ENCODE assay signal across 17 cellular contexts in genomic region chr11:11806074-11806473, GRCh38.
"Had no signal": no experiment of that assay in that cellular context is flagged by ENCODE, and none has a peak within 500 bp of the region (broad histone marks: within the 10 kb centered on the region; RNA-seq: fewer than 3 reads in every experiment).

No MANE protein-coding gene starts in this region.

- H3K4me1 ChIP-seq: psoas muscle, right lobe of liver, vagina had no signal

- H3K36me3 Mint-ChIP-seq: naive thymus-derived CD8-positive, alpha-beta T cell; stimulated activated memory B cell treated with anti-CD40 and anti-IgM and Interleukin-4, amounts not matched to agents 10 μg/mL and 1 μg/mL and 100 μg/mL, for 72 hours had no signal

- H3K27ac Mint-ChIP-seq: activated naive CD8-positive, alpha-beta T cell; activated T-helper 1 cell treated with anti-CD3 and anti-CD28 coated beads, Interleukin-12 subunit alpha, Interleukin-12 subunit beta, Interleukin-2, Interleukin-4 antibody, amounts not matched to agents 30 ng/mL and 10 ng/mL and 1 ng/mL, durations not matched to agents 14 hours and 24 hours and 36 hours; endodermal cell; naive thymus-derived CD8-positive, alpha-beta T cell; stimulated activated memory B cell treated with anti-CD40 and anti-IgM and Interleukin-4, amounts not matched to agents 10 μg/mL and 1 μg/mL and 100 μg/mL, for 72 hours had no signal

- H3K27me3 ChIP-seq: left lung, ovary, right lobe of liver, transverse colon, vagina had no signal

- ATAC-seq: left lung; naive thymus-derived CD8-positive, alpha-beta T cell; psoas muscle; right lobe of liver; stimulated activated memory B cell treated with anti-CD40 and anti-IgM and Interleukin-4, amounts not matched to agents 10 μg/mL and 1 μg/mL and 100 μg/mL, for 72 hours had no signal

- H3K4me3 ChIP-seq: left lung, ovary, psoas muscle, right lobe of liver, transverse colon, vagina had no signal

- H3K9me3 Mint-ChIP-seq: activated T-helper 1 cell treated with anti-CD3 and anti-CD28 coated beads, Interleukin-12 subunit alpha, Interleukin-12 subunit beta, Interleukin-2, Interleukin-4 antibody, amounts not matched to agents 30 ng/mL and 10 ng/mL and 1 ng/mL, durations not matched to agents 14 hours and 24 hours and 36 hours; endodermal cell had no signal

- H3K4me1 Mint-ChIP-seq: endodermal cell; stimulated activated memory B cell treated with anti-CD40 and anti-IgM and Interleukin-4, amounts not matched to agents 10 μg/mL and 1 μg/mL and 100 μg/mL, for 72 hours had no signal

- DNase-seq: activated CD4-positive, alpha-beta T cell treated with anti-CD3 and anti-CD28 coated beads for 1 hour; activated CD4-positive, alpha-beta T cell treated with anti-CD3 and anti-CD28 coated beads, Interleukin-2, amount 50 U/mL, for 48 hours; activated T-cell treated with anti-CD3 and anti-CD28 coated beads for 4 hours; endodermal cell; left lung; naive thymus-derived CD8-positive, alpha-beta T cell; ovary; psoas muscle; right lobe of liver; stimulated activated CD4-positive, alpha-beta T cell treated with anti-CD3 and anti-CD28 coated beads, Interleukin-4, amount 100 ng/mL, for 4 hours; transverse colon; WERI-Rb-1 had no signal

- H3K4me3 Mint-ChIP-seq: activated naive CD8-positive, alpha-beta T cell; activated T-helper 1 cell treated with anti-CD3 and anti-CD28 coated beads, Interleukin-12 subunit alpha, Interleukin-12 subunit beta, Interleukin-2, Interleukin-4 antibody, amounts not matched to agents 30 ng/mL and 10 ng/mL and 1 ng/mL, durations not matched to agents 14 hours and 24 hours and 36 hours; endodermal cell; naive thymus-derived CD8-positive, alpha-beta T cell; stimulated activated memory B cell treated with anti-CD40 and anti-IgM and Interleukin-4, amounts not matched to agents 10 μg/mL and 1 μg/mL and 100 μg/mL, for 72 hours had no signal

- H3K27ac ChIP-seq: epithelial cell of prostate, ovary, psoas muscle, right lobe of liver, vagina, WERI-Rb-1 had no signal

- H3K9me3 ChIP-seq: left lung, ovary, psoas muscle, right lobe of liver, transverse colon, vagina had no signal
